In genomic region chr2:226116346-226116745, GRCh38 we compare ENCODE assay signal across 20 cellular contexts.
DNase-seq lines count a peak whose midpoint lies in the region; ATAC-seq, FAIRE-seq and TF ChIP-seq lines count a peak whose summit lies in the region.
"Had no signal": no experiment of that assay in that cellular context is flagged by ENCODE, and none has a peak within 500 bp of the region (broad histone marks: within the 10 kb centered on the region; RNA-seq: fewer than 3 reads in every experiment).

No MANE protein-coding gene starts in this region.

- ATAC-seq in A549 = no peak
- no peak for ATAC-seq in RWPE2 (ENCODE audit: low read depth)
- no peak for ATAC-seq in activated T-helper 17 cell treated with anti-CD3 and anti-CD28 coated beads, Interleukin-2, amount 50 U/mL, for 72 hours (replicated peaks)
- no peak for ATAC-seq in aorta (ENCODE audit: low FRiP score)
- ATAC-seq in HG03457 (IDR thresholded peaks at IDR 0.05; ENCODE audit: unreplicated experiment) = no peak
- ATAC-seq in CD4-positive, alpha-beta T cell (ENCODE audit: poor library complexity) = no peak

- TF ChIP-seq RAD21 in A549 (conservative IDR thresholded peaks at IDR 0.05 in 1 of 2, IDR thresholded peaks at IDR 0.05 in 1 of 2) = no peak

- no peak for FAIRE-seq in A549 (lab: Jason Lieb, UNC)
- FAIRE-seq: GM12892 had no signal

- H3K27ac ChIP-seq in A549 = peak overlapping the region; percentile 86 to 90
- H3K27ac ChIP-seq in RWPE2 (ENCODE audit: poor library complexity, severe bottlenecking) = peak overlapping the region; percentile 99
- no peak overlapping the region for H3K27ac ChIP-seq in iPS-18a (ENCODE audit: low read length)
- H3K27ac ChIP-seq in aorta (ENCODE audit: low read depth in 1 of 2, low read length in 2 of 2) = no peak overlapping the region
- H3K27ac ChIP-seq in CD4-positive, alpha-beta T cell (ENCODE audit: low read depth, low read length) = no peak overlapping the region
- H3K27ac ChIP-seq: KMS-11, SK-N-MC had no signal

- POLR2A ChIA-PET in A549 (lab: Yijun Ruan, JAX) = interaction anchor here (0.7 to 1.7 kb wide), 2 partner anchors 308 to 682 kb away, joined by 3 to 7 read pairs; no protein-coding TSS in a partner anchor
- POLR2A ChIA-PET in CD4-positive, alpha-beta T cell (lab: Charles Lee) = no interaction called here

- no peaks in the 10 kb centered on the region for H3K27me3 Mint-ChIP-seq in HFFc6 (ENCODE audit: insufficient read depth)
- peaks cover under 1% of the 10 kb centered on the region for H3K27me3 Mint-ChIP-seq in activated T-helper 17 cell treated with anti-CD3 and anti-CD28 coated beads, Interleukin-2, amount 50 U/mL, for 72 hours
- no peaks in the 10 kb centered on the region for H3K27me3 Mint-ChIP-seq in CD4-positive, alpha-beta T cell

- WGBS in A549 (ENCODE audit: missing lambda C conversion rate) = 89% methylated on average over 3 of the region's 3 CpGs
- 83 to 85% methylated on average over 3 of the region's 3 CpGs for WGBS in aorta, 2 donors

- TF ChIP-seq POLR2A in A549 (IDR thresholded peaks at IDR 0.05; ENCODE audit: low read length) = no peak

- H3K27ac Mint-ChIP-seq in HFFc6 = peak overlapping the region; percentile 76
- no peak overlapping the region for H3K27ac Mint-ChIP-seq in activated T-helper 17 cell treated with anti-CD3 and anti-CD28 coated beads, Interleukin-2, amount 50 U/mL, for 72 hours
- no peak overlapping the region for H3K27ac Mint-ChIP-seq in CD4-positive, alpha-beta T cell

- TF ChIP-seq EP300 in A549 (IDR thresholded peaks at IDR 0.05) = no peak

- H3K36me3 Mint-ChIP-seq in HFFc6 (ENCODE audit: low read depth) = no peaks in the 10 kb centered on the region
- no peaks in the 10 kb centered on the region for H3K36me3 Mint-ChIP-seq in activated T-helper 17 cell treated with anti-CD3 and anti-CD28 coated beads, Interleukin-2, amount 50 U/mL, for 72 hours (ENCODE audit: low read depth)
- H3K36me3 Mint-ChIP-seq in CD4-positive, alpha-beta T cell (ENCODE audit: low read depth) = no peaks in the 10 kb centered on the region

- peaks cover 57% of the 10 kb centered on the region for H3K4me1 ChIP-seq in A549
- peaks cover 64% of the 10 kb centered on the region for H3K4me1 ChIP-seq in RWPE2 (ENCODE audit: insufficient read depth, poor library complexity, severe bottlenecking)
- H3K4me1 ChIP-seq in iPS-18a (ENCODE audit: control insufficient read depth, low read depth, low read length) = peaks cover 18% of the 10 kb centered on the region
- no peaks in the 10 kb centered on the region for H3K4me1 ChIP-seq in aorta (ENCODE audit: control insufficient read depth in 1 of 2, insufficient read depth in 2 of 2, low read length in 2 of 2)

- no peaks in the 10 kb centered on the region for H3K9me3 Mint-ChIP-seq in HFFc6
- no peaks in the 10 kb centered on the region for H3K9me3 Mint-ChIP-seq in activated T-helper 17 cell treated with anti-CD3 and anti-CD28 coated beads, Interleukin-2, amount 50 U/mL, for 72 hours
- no peaks in the 10 kb centered on the region for H3K9me3 Mint-ChIP-seq in CD4-positive, alpha-beta T cell

- H3K4me3 ChIP-seq in A549 (no peak overlapping the region), RWPE2 (ENCODE audit: severe bottlenecking) (no peak overlapping the region), iPS-18a (ENCODE audit: low read length) (peak overlapping the region; percentile 1), aorta (ENCODE audit: low read length in 2 of 2) (no peak overlapping the region)
- H3K4me3 ChIP-seq: HAP-1, SK-N-MC had no signal

- DNase-seq in A549 (ENCODE audit: low read depth in 1 of 2, low spot score in 1 of 2) = no peak
- DNase-seq in HFFc6 = no peak
- DNase-seq in RWPE2 (ENCODE audit: low spot score) = no peak
- no peak for DNase-seq in aorta
- no peak for DNase-seq in CD4-positive, alpha-beta T cell
- DNase-seq: ACHN, C1 segment of cervical spinal cord, DMS79, NCI-H1417, NCI-H187, NCI-H2107, NCI-H524, SHP77 had no signal

- H3K4me1 Mint-ChIP-seq in HFFc6 (ENCODE audit: low read depth) = peaks cover 67% of the 10 kb centered on the region
- no peaks in the 10 kb centered on the region for H3K4me1 Mint-ChIP-seq in activated T-helper 17 cell treated with anti-CD3 and anti-CD28 coated beads, Interleukin-2, amount 50 U/mL, for 72 hours
- H3K4me1 Mint-ChIP-seq in CD4-positive, alpha-beta T cell (ENCODE audit: low read depth) = no peaks in the 10 kb centered on the region

- intact Hi-C loops in aorta (cut with DNase I) = no loop called here
- intact Hi-C loops in CD4-positive, alpha-beta T cell (cut with DNase I, micrococcal nuclease) = no loop called here

- H3K9ac ChIP-seq in iPS-18a (ENCODE audit: low read length) = no peak overlapping the region
- H3K9ac ChIP-seq: KMS-11 had no signal

- TF ChIP-seq CTCF in A549 (IDR thresholded peaks at IDR 0.05) = no peak
- TF ChIP-seq CTCF in HFFc6 (IDR thresholded peaks at IDR 0.05) = no peak
- no peak for TF ChIP-seq CTCF in RWPE2 (IDR thresholded peaks at IDR 0.05; ENCODE audit: poor library complexity, severe bottlenecking)
- TF ChIP-seq CTCF in CD4-positive, alpha-beta T cell (IDR thresholded peaks at IDR 0.05) = no peak

- H3K36me3 ChIP-seq in RWPE2 (ENCODE audit: low read depth) (0 out of 2 replicates have a peak, but pooled peaks cover under 1% of the 10 kb centered on the region), iPS-18a (ENCODE audit: control insufficient read depth, low read depth, low read length) (no peaks in the 10 kb centered on the region), aorta (ENCODE audit: control insufficient read depth in 1 of 2, insufficient read depth in 2 of 2, low read length in 1 of 2) (no peaks in the 10 kb centered on the region)
- H3K36me3 ChIP-seq: HAP-1 had no signal

- no peaks in the 10 kb centered on the region for H3K27me3 ChIP-seq in RWPE2 (ENCODE audit: insufficient read depth, poor library complexity, severe bottlenecking)
- no peaks in the 10 kb centered on the region for H3K27me3 ChIP-seq in iPS-18a (ENCODE audit: control insufficient read depth, insufficient read depth, low read length)
- H3K27me3 ChIP-seq in aorta (ENCODE audit: control insufficient read depth in 1 of 2, insufficient read depth in 2 of 2, low read length in 1 of 2) = no peaks in the 10 kb centered on the region
- H3K27me3 ChIP-seq in CD4-positive, alpha-beta T cell (ENCODE audit: control insufficient read depth, insufficient read depth, low read length) = no peaks in the 10 kb centered on the region

- H3K4me2 ChIP-seq in A549 = peak overlapping the region; percentile 85
- H3K4me2 ChIP-seq: KMS-11 had no signal

- CTCF ChIA-PET in A549 (lab: Yijun Ruan, JAX) = interaction anchor here (1.2 to 1.6 kb wide), 2 partner anchors 228 to 684 kb away, joined by 3 to 5 read pairs; no protein-coding TSS in a partner anchor
- CTCF ChIA-PET in CD4-positive, alpha-beta T cell (lab: Charles Lee) = no interaction called here

- H3K4me3 Mint-ChIP-seq in HFFc6 = peak overlapping the region; percentile 52; the same call in 1 of the 2 replicates
- H3K4me3 Mint-ChIP-seq in activated T-helper 17 cell treated with anti-CD3 and anti-CD28 coated beads, Interleukin-2, amount 50 U/mL, for 72 hours = no peak overlapping the region
- no peak overlapping the region for H3K4me3 Mint-ChIP-seq in CD4-positive, alpha-beta T cell

- H3K9me3 ChIP-seq in A549 (peaks cover 9% of the 10 kb centered on the region; the same call in 1 of the 3 replicates), RWPE2 (ENCODE audit: severe bottlenecking) (no peaks in the 10 kb centered on the region), iPS-18a (ENCODE audit: control insufficient read depth, low read depth, low read length) (no peaks in the 10 kb centered on the region), aorta (ENCODE audit: control insufficient read depth, low read length) (no peaks in the 10 kb centered on the region)
- no peaks in the 10 kb centered on the region for H3K9me3 ChIP-seq in CD4-positive, alpha-beta T cell (ENCODE audit: control insufficient read depth, low read length)
- H3K9me3 ChIP-seq: HAP-1 had no signal

TF ChIP-seq in A549, 52 proteins besides CTCF, POLR2A, EP300 and RAD21 (continues in another document):
- TF ChIP-seq CHD2 (IDR thresholded peaks at IDR 0.05; ENCODE audit: low read length, partially characterized antibody) = no peak
- TF ChIP-seq ZSCAN20 (CRISPR knock-in tag; IDR thresholded peaks at IDR 0.05) = no peak
- no peak for TF ChIP-seq JUN (IDR thresholded peaks at IDR 0.05)
- no peak for TF ChIP-seq HOXA7 (CRISPR knock-in tag; IDR thresholded peaks at IDR 0.05)
- no peak for TF ChIP-seq POLR2AphosphoS2 (conservative IDR thresholded peaks at IDR 0.05; ENCODE audit: low read length)
- TF ChIP-seq, protein P1, sequence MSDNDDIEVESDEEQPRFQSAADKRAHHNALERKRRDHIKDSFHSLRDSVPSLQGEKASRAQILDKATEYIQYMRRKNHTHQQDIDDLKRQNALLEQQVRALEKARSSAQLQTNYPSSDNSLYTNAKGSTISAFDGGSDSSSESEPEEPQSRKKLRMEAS (IDR thresholded peaks at IDR 0.05) = no peak
- TF ChIP-seq MAFK (IDR thresholded peaks at IDR 0.05; ENCODE audit: partially characterized antibody) = no peak
- no peak for TF ChIP-seq ZC3H11A (IDR thresholded peaks at IDR 0.05)
- TF ChIP-seq FOSL2 (IDR thresholded peaks at IDR 0.05) = no peak
- TF ChIP-seq FOSL2 (CRISPR knock-in tag; IDR thresholded peaks at IDR 0.05) = no peak
- TF ChIP-seq CEBPB (IDR thresholded peaks at IDR 0.05) = no peak
- no peak for TF ChIP-seq REST (IDR thresholded peaks at IDR 0.05)

Comparison
In these comparisons a context has a peak if more than half of its experiments do, and no peak if none do; other contexts are left out.
1. H3K27ac ChIP-seq: peak in A549 (2 of 2) and RWPE2 (single experiment); none in iPS-18a (single experiment), aorta (0 of 2) and CD4-positive, alpha-beta T cell (single experiment).